Comparison of ENCODE assay signal across 8 cellular contexts in the genomic region with DNA sequence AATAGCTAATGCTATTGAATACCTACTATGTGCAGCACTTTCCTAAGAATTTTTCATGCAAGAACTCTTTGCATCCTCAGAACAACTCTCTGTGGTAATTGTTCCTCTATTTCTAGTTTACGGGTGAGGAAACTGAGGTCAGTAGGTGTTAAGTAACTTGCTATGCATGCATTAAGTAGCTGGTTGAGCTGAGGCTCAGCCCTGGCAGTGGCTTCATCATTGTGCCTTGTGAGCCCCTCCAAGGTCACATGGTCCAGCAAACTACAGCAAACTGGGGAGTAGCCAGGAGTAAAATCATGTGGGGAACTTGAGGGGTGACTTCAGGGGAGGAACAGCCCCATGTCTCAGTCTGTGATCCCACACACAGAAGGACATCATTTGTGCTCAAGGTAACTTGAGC.
DNase-seq lines count a peak whose midpoint lies in the region; ATAC-seq and TF ChIP-seq lines count a peak whose summit lies in the region.
"Not testable (repeated sequence)": the region's sequence is repeated elsewhere in the genome, so short reads cannot be mapped to it uniquely, and the experiment has no call there.

No MANE protein-coding gene starts in this region.

- not testable (repeated sequence) for H3K4me3 ChIP-seq in HL-60 (replicated peaks; ENCODE audit: insufficient read depth, low read length)

- intact Hi-C loops in CD14-positive monocyte (cut with micrococcal nuclease); activated T-helper 1 cell treated with anti-CD3 and anti-CD28 coated beads, Interleukin-12 subunit alpha, Interleukin-12 subunit beta, Interleukin-2, Interleukin-4 antibody, amounts not matched to agents 30 ng/mL and 10 ng/mL and 1 ng/mL, durations not matched to agents 14 hours and 24 hours and 36 hours (cut with micrococcal nuclease): not testable (repeated sequence)

- peak overlapping the region in 5 of 7 donors; percentile 53 to 83 (median 76) for H3K27ac Mint-ChIP-seq in CD14-positive monocyte
- H3K27ac Mint-ChIP-seq in T-helper 1 cell treated with Interleukin-12 subunit alpha and Interleukin-12 subunit beta and Interleukin-4 antibody, amounts not matched to agents 30 μg/mL and 1 μg/mL, for 36 hours = peak overlapping the region; percentile 87
- H3K27ac Mint-ChIP-seq in activated CD8-positive, alpha-beta T cell treated with anti-CD3 and anti-CD28 coated beads, Interleukin-2, amount 10 ng/mL, durations not matched to agents 7 days and 5 days = peak overlapping the region; percentile 75
- H3K27ac Mint-ChIP-seq in activated T-helper 1 cell treated with anti-CD3 and anti-CD28 coated beads, Interleukin-12 subunit alpha, Interleukin-12 subunit beta, Interleukin-2, Interleukin-4 antibody, amounts not matched to agents 30 ng/mL and 10 ng/mL and 1 ng/mL, durations not matched to agents 14 hours and 24 hours and 36 hours = peak overlapping the region; percentile 75
- H3K27ac Mint-ChIP-seq in effector memory CD8-positive, alpha-beta T cell = peak overlapping the region; percentile 54 to 57
- peak overlapping the region in 1 of 2 donors; percentile 75 for H3K27ac Mint-ChIP-seq in natural killer cell treated with Interleukin-12 subunit alpha and Interleukin-12 subunit beta and Interleukin-15 and Interleukin-18, amount 100 ng/mL, for 72 hours

- CTCF ChIA-PET in activated CD8-positive, alpha-beta T cell treated with anti-CD3 and anti-CD28 coated beads, Interleukin-2, amount 10 ng/mL, durations not matched to agents 7 days and 5 days (lab: Charles Lee) = not testable (repeated sequence)

- not testable (repeated sequence) for H3K4me3 Mint-ChIP-seq in CD14-positive monocyte; activated CD8-positive, alpha-beta T cell treated with anti-CD3 and anti-CD28 coated beads, Interleukin-2, amount 10 ng/mL, durations not matched to agents 7 days and 5 days
- peak overlapping the region; percentile 54 for H3K4me3 Mint-ChIP-seq in T-helper 1 cell treated with Interleukin-12 subunit alpha and Interleukin-12 subunit beta and Interleukin-4 antibody, amounts not matched to agents 30 μg/mL and 1 μg/mL, for 36 hours
- peak overlapping the region; percentile 29 for H3K4me3 Mint-ChIP-seq in activated T-helper 1 cell treated with anti-CD3 and anti-CD28 coated beads, Interleukin-12 subunit alpha, Interleukin-12 subunit beta, Interleukin-2, Interleukin-4 antibody, amounts not matched to agents 30 ng/mL and 10 ng/mL and 1 ng/mL, durations not matched to agents 14 hours and 24 hours and 36 hours
- H3K4me3 Mint-ChIP-seq in effector memory CD8-positive, alpha-beta T cell = peak overlapping the region; percentile 57 to 62
- H3K4me3 Mint-ChIP-seq in natural killer cell treated with Interleukin-12 subunit alpha and Interleukin-12 subunit beta and Interleukin-15 and Interleukin-18, amount 100 ng/mL, for 72 hours = peak overlapping the region; percentile 64

- POLR2A ChIA-PET in activated CD8-positive, alpha-beta T cell treated with anti-CD3 and anti-CD28 coated beads, Interleukin-2, amount 10 ng/mL, durations not matched to agents 7 days and 5 days (lab: Charles Lee) = not testable (repeated sequence)

- not testable (repeated sequence) for H3K27me3 ChIP-seq in HL-60 (ENCODE audit: insufficient read depth, poor library complexity, severe bottlenecking)

- TF ChIP-seq CTCF in CD14-positive monocyte (IDR thresholded peaks at IDR 0.05); HL-60 (IDR thresholded peaks at IDR 0.05; ENCODE audit: insufficient read depth, low read length): not testable (repeated sequence)

- peaks cover 24% of the 10 kb centered on the region for H3K4me1 Mint-ChIP-seq in CD14-positive monocyte
- H3K4me1 Mint-ChIP-seq in T-helper 1 cell treated with Interleukin-12 subunit alpha and Interleukin-12 subunit beta and Interleukin-4 antibody, amounts not matched to agents 30 μg/mL and 1 μg/mL, for 36 hours (ENCODE audit: low read depth) = peaks cover 25% of the 10 kb centered on the region
- peaks cover 22% of the 10 kb centered on the region for H3K4me1 Mint-ChIP-seq in activated CD8-positive, alpha-beta T cell treated with anti-CD3 and anti-CD28 coated beads, Interleukin-2, amount 10 ng/mL, durations not matched to agents 7 days and 5 days (ENCODE audit: low read depth)
- H3K4me1 Mint-ChIP-seq in activated T-helper 1 cell treated with anti-CD3 and anti-CD28 coated beads, Interleukin-12 subunit alpha, Interleukin-12 subunit beta, Interleukin-2, Interleukin-4 antibody, amounts not matched to agents 30 ng/mL and 10 ng/mL and 1 ng/mL, durations not matched to agents 14 hours and 24 hours and 36 hours (ENCODE audit: low read depth) = peaks cover 16% of the 10 kb centered on the region
- H3K4me1 Mint-ChIP-seq in effector memory CD8-positive, alpha-beta T cell (ENCODE audit: low read depth in 2 of 2) = peaks cover 7 to 11% of the 10 kb centered on the region in 2 donors
- peaks cover 5 to 12% of the 10 kb centered on the region in 2 donors for H3K4me1 Mint-ChIP-seq in natural killer cell treated with Interleukin-12 subunit alpha and Interleukin-12 subunit beta and Interleukin-15 and Interleukin-18, amount 100 ng/mL, for 72 hours (ENCODE audit: low read depth in 2 of 2)

- DNase-seq in CD14-positive monocyte (ENCODE audit: low spot score) (peak; percentile 53), HL-60 (ENCODE audit: low read depth in 1 of 2, low spot score in 1 of 2) (peak; percentile 32 to 77), islet precursor cell (peak; percentile 41)
- DNase-seq in activated CD8-positive, alpha-beta T cell treated with anti-CD3 and anti-CD28 coated beads, Interleukin-2, amount 10 ng/mL, durations not matched to agents 7 days and 5 days; activated T-helper 1 cell treated with anti-CD3 and anti-CD28 coated beads, Interleukin-12 subunit alpha, Interleukin-12 subunit beta, Interleukin-2, Interleukin-4 antibody, amounts not matched to agents 30 ng/mL and 10 ng/mL and 1 ng/mL, durations not matched to agents 14 hours and 24 hours and 36 hours (ENCODE audit: low spot score); effector memory CD8-positive, alpha-beta T cell; natural killer cell treated with Interleukin-12 subunit alpha and Interleukin-12 subunit beta and Interleukin-15 and Interleukin-18, amount 100 ng/mL, for 72 hours (ENCODE audit: low spot score): not testable (repeated sequence)

- not testable (repeated sequence) for H3K36me3 Mint-ChIP-seq in CD14-positive monocyte; activated CD8-positive, alpha-beta T cell treated with anti-CD3 and anti-CD28 coated beads, Interleukin-2, amount 10 ng/mL, durations not matched to agents 7 days and 5 days (ENCODE audit: low read depth); effector memory CD8-positive, alpha-beta T cell (ENCODE audit: insufficient read depth); natural killer cell treated with Interleukin-12 subunit alpha and Interleukin-12 subunit beta and Interleukin-15 and Interleukin-18, amount 100 ng/mL, for 72 hours
- peaks cover 12% of the 10 kb centered on the region for H3K36me3 Mint-ChIP-seq in T-helper 1 cell treated with Interleukin-12 subunit alpha and Interleukin-12 subunit beta and Interleukin-4 antibody, amounts not matched to agents 30 μg/mL and 1 μg/mL, for 36 hours (ENCODE audit: low read depth)
- H3K36me3 Mint-ChIP-seq in activated T-helper 1 cell treated with anti-CD3 and anti-CD28 coated beads, Interleukin-12 subunit alpha, Interleukin-12 subunit beta, Interleukin-2, Interleukin-4 antibody, amounts not matched to agents 30 ng/mL and 10 ng/mL and 1 ng/mL, durations not matched to agents 14 hours and 24 hours and 36 hours (ENCODE audit: low read depth) = peaks cover 12% of the 10 kb centered on the region

- H3K27ac ChIP-seq in HL-60 (replicated peaks) = not testable (repeated sequence)

- ATAC-seq in activated CD8-positive, alpha-beta T cell treated with anti-CD3 and anti-CD28 coated beads, Interleukin-2, amount 10 ng/mL, durations not matched to agents 7 days and 5 days = not testable (repeated sequence)
- peak; percentile 48 for ATAC-seq in effector memory CD8-positive, alpha-beta T cell (replicated peaks)
- ATAC-seq in natural killer cell treated with Interleukin-12 subunit alpha and Interleukin-12 subunit beta and Interleukin-15 and Interleukin-18, amount 100 ng/mL, for 72 hours = peak; percentile 63 to 67

- not testable (repeated sequence) for H3K9me3 Mint-ChIP-seq in CD14-positive monocyte; T-helper 1 cell treated with Interleukin-12 subunit alpha and Interleukin-12 subunit beta and Interleukin-4 antibody, amounts not matched to agents 30 μg/mL and 1 μg/mL, for 36 hours; activated CD8-positive, alpha-beta T cell treated with anti-CD3 and anti-CD28 coated beads, Interleukin-2, amount 10 ng/mL, durations not matched to agents 7 days and 5 days (ENCODE audit: insufficient read depth); activated T-helper 1 cell treated with anti-CD3 and anti-CD28 coated beads, Interleukin-12 subunit alpha, Interleukin-12 subunit beta, Interleukin-2, Interleukin-4 antibody, amounts not matched to agents 30 ng/mL and 10 ng/mL and 1 ng/mL, durations not matched to agents 14 hours and 24 hours and 36 hours; effector memory CD8-positive, alpha-beta T cell; natural killer cell treated with Interleukin-12 subunit alpha and Interleukin-12 subunit beta and Interleukin-15 and Interleukin-18, amount 100 ng/mL, for 72 hours

- not testable (repeated sequence) for H3K27me3 Mint-ChIP-seq in CD14-positive monocyte (ENCODE audit: low read depth in 3 of 3); T-helper 1 cell treated with Interleukin-12 subunit alpha and Interleukin-12 subunit beta and Interleukin-4 antibody, amounts not matched to agents 30 μg/mL and 1 μg/mL, for 36 hours (ENCODE audit: low read depth); activated CD8-positive, alpha-beta T cell treated with anti-CD3 and anti-CD28 coated beads, Interleukin-2, amount 10 ng/mL, durations not matched to agents 7 days and 5 days (ENCODE audit: low read depth); activated T-helper 1 cell treated with anti-CD3 and anti-CD28 coated beads, Interleukin-12 subunit alpha, Interleukin-12 subunit beta, Interleukin-2, Interleukin-4 antibody, amounts not matched to agents 30 ng/mL and 10 ng/mL and 1 ng/mL, durations not matched to agents 14 hours and 24 hours and 36 hours (ENCODE audit: insufficient read depth); effector memory CD8-positive, alpha-beta T cell; natural killer cell treated with Interleukin-12 subunit alpha and Interleukin-12 subunit beta and Interleukin-15 and Interleukin-18, amount 100 ng/mL, for 72 hours
